15 cellular contexts compared by ENCODE assay signal in genomic region chr16:73289232-73289631, GRCh38.
DNase-seq lines count a peak whose midpoint lies in the region; ATAC-seq and TF ChIP-seq lines count a peak whose summit lies in the region.
"Had no signal": no experiment of that assay in that cellular context is flagged by ENCODE, and none has a peak within 500 bp of the region (broad histone marks: within the 10 kb centered on the region; RNA-seq: fewer than 3 reads in every experiment).

No MANE protein-coding gene starts in this region.

- ATAC-seq in GM18861 (IDR thresholded peaks at IDR 0.05; ENCODE audit: unreplicated experiment) (peak; percentile 80), GM21390 (IDR thresholded peaks at IDR 0.05; ENCODE audit: unreplicated experiment) (peak; percentile 81), HG03025 (IDR thresholded peaks at IDR 0.05; ENCODE audit: low FRiP score, unreplicated experiment) (peak; percentile 79), WTC11 (0 out of 2 replicates have a peak, but pooled peaks have one; percentile 16)
- ATAC-seq in activated CD8-positive, alpha-beta memory T cell treated with anti-CD3 and anti-CD28 coated beads, Interleukin-2, amount 10 ng/mL, durations not matched to agents 7 days and 5 days: no peak
- ATAC-seq: activated CD4-positive, alpha-beta T cell treated with anti-CD3 and anti-CD28 coated beads for 36 hours; upper lobe of right lung had no signal

- no peak for DNase-seq in WTC11 (ENCODE audit: low spot score)
- no peak for DNase-seq in H7
- DNase-seq in DMS153 treated with DMSO at 0.1 percent for 48 hours (lab: John Stamatoyannopoulos, UW; ENCODE audit: unreplicated experiment): no peak
- no peak for DNase-seq in activated CD8-positive, alpha-beta memory T cell treated with anti-CD3 and anti-CD28 coated beads, Interleukin-2, amount 10 ng/mL, durations not matched to agents 7 days and 5 days
- DNase-seq in neural progenitor cell (ENCODE audit: low spot score): no peak
- DNase-seq: activated CD4-positive, alpha-beta T cell treated with anti-CD3 and anti-CD28 coated beads for 36 hours; mammary epithelial cell; NCI-H2171 treated with DMSO at 0.1 percent for 48 hours; upper lobe of right lung had no signal

- H3K4me1 Mint-ChIP-seq in WTC11 (peaks cover 10% of the 10 kb centered on the region; the same call in 1 of the 2 replicates), neural progenitor cell (peaks cover 23% of the 10 kb centered on the region)
- no peaks in the 10 kb centered on the region for H3K4me1 Mint-ChIP-seq in activated CD8-positive, alpha-beta memory T cell treated with anti-CD3 and anti-CD28 coated beads, Interleukin-2, amount 10 ng/mL, durations not matched to agents 7 days and 5 days
- H3K4me1 Mint-ChIP-seq: activated CD4-positive, alpha-beta T cell treated with anti-CD3 and anti-CD28 coated beads for 36 hours; activated naive CD4-positive, alpha-beta T cell treated with anti-CD3 and anti-CD28 coated beads, Interleukin-2, amount 50 U/mL, for 24 hours; CD14-positive monocyte had no signal

- no peaks in the 10 kb centered on the region for H3K36me3 Mint-ChIP-seq in WTC11
- H3K36me3 Mint-ChIP-seq in activated CD8-positive, alpha-beta memory T cell treated with anti-CD3 and anti-CD28 coated beads, Interleukin-2, amount 10 ng/mL, durations not matched to agents 7 days and 5 days: no peaks in the 10 kb centered on the region
- H3K36me3 Mint-ChIP-seq in neural progenitor cell: peaks cover 2% of the 10 kb centered on the region
- H3K36me3 Mint-ChIP-seq: activated naive CD4-positive, alpha-beta T cell treated with anti-CD3 and anti-CD28 coated beads, Interleukin-2, amount 50 U/mL, for 24 hours; CD14-positive monocyte had no signal

- H3K9ac ChIP-seq in neural progenitor cell: no peak overlapping the region

- POLR2A ChIA-PET in WTC11 (lab: Charles Lee): no interaction called here

- H3K79me2 ChIP-seq in neural progenitor cell (ENCODE audit: low read depth): no peaks in the 10 kb centered on the region

- H3K36me3 ChIP-seq in H7 (replicated peaks; ENCODE audit: control insufficient read depth, insufficient read depth, low read length): no peaks in the 10 kb centered on the region
- no peaks in the 10 kb centered on the region for H3K36me3 ChIP-seq in neural progenitor cell
- H3K36me3 ChIP-seq: SJSA1, upper lobe of right lung had no signal

- no peak overlapping the region for H3K27ac ChIP-seq in neural progenitor cell
- H3K27ac ChIP-seq: SJSA1, upper lobe of right lung had no signal

- H4K20me1 ChIP-seq in neural progenitor cell (ENCODE audit: low read depth): no peaks in the 10 kb centered on the region

- H3K4me3 Mint-ChIP-seq in WTC11 (no peak overlapping the region), neural progenitor cell (no peak overlapping the region)
- no peak overlapping the region for H3K4me3 Mint-ChIP-seq in activated CD8-positive, alpha-beta memory T cell treated with anti-CD3 and anti-CD28 coated beads, Interleukin-2, amount 10 ng/mL, durations not matched to agents 7 days and 5 days
- H3K4me3 Mint-ChIP-seq: activated CD4-positive, alpha-beta T cell treated with anti-CD3 and anti-CD28 coated beads for 36 hours; activated naive CD4-positive, alpha-beta T cell treated with anti-CD3 and anti-CD28 coated beads, Interleukin-2, amount 50 U/mL, for 24 hours; CD14-positive monocyte had no signal

- CTCF ChIA-PET in WTC11 (lab: Charles Lee): interaction anchor here (0.5 kb wide), 1 partner anchor 113 kb away, joined by 5 read pairs; no protein-coding TSS in a partner anchor
- CTCF ChIA-PET in activated CD8-positive, alpha-beta memory T cell treated with anti-CD3 and anti-CD28 coated beads, Interleukin-2, amount 10 ng/mL, durations not matched to agents 7 days and 5 days (lab: Charles Lee): no interaction called here

- no peak overlapping the region for H3K4me2 ChIP-seq in neural progenitor cell

- H3K27ac Mint-ChIP-seq in WTC11 (no peak overlapping the region), neural progenitor cell (no peak overlapping the region)
- no peak overlapping the region for H3K27ac Mint-ChIP-seq in activated CD8-positive, alpha-beta memory T cell treated with anti-CD3 and anti-CD28 coated beads, Interleukin-2, amount 10 ng/mL, durations not matched to agents 7 days and 5 days
- H3K27ac Mint-ChIP-seq: activated CD4-positive, alpha-beta T cell treated with anti-CD3 and anti-CD28 coated beads for 36 hours; activated naive CD4-positive, alpha-beta T cell treated with anti-CD3 and anti-CD28 coated beads, Interleukin-2, amount 50 U/mL, for 24 hours had no signal

- H3K9me3 ChIP-seq in neural progenitor cell (ENCODE audit: low read depth): no peaks in the 10 kb centered on the region
- H3K9me3 ChIP-seq: SJSA1, upper lobe of right lung had no signal

- no peak overlapping the region for H3K4me3 ChIP-seq in H7 (ENCODE audit: insufficient read depth, low read depth, low read length)
- H3K4me3 ChIP-seq in neural progenitor cell: no peak overlapping the region
- H3K4me3 ChIP-seq: SJSA1, upper lobe of right lung had no signal

- H3K27me3 ChIP-seq in H7 (ENCODE audit: control insufficient read depth, insufficient read depth, low read length): no peaks in the 10 kb centered on the region
- no peaks in the 10 kb centered on the region for H3K27me3 ChIP-seq in neural progenitor cell
- H3K27me3 ChIP-seq: SJSA1, upper lobe of right lung had no signal

- H2AFZ ChIP-seq in neural progenitor cell (replicated peaks): no peak overlapping the region

- H3K27me3 Mint-ChIP-seq in WTC11 (ENCODE audit: low read depth) (peaks cover 4% of the 10 kb centered on the region; the same call in 1 of the 2 replicates), neural progenitor cell (ENCODE audit: insufficient read depth, low read depth) (peaks cover 8% of the 10 kb centered on the region)
- H3K27me3 Mint-ChIP-seq in activated CD8-positive, alpha-beta memory T cell treated with anti-CD3 and anti-CD28 coated beads, Interleukin-2, amount 10 ng/mL, durations not matched to agents 7 days and 5 days: no peaks in the 10 kb centered on the region
- H3K27me3 Mint-ChIP-seq: activated CD4-positive, alpha-beta T cell treated with anti-CD3 and anti-CD28 coated beads for 36 hours; activated naive CD4-positive, alpha-beta T cell treated with anti-CD3 and anti-CD28 coated beads, Interleukin-2, amount 50 U/mL, for 24 hours had no signal

- TF ChIP-seq CTCF in WTC11 (IDR thresholded peaks at IDR 0.05): no peak
- TF ChIP-seq CTCF in neural progenitor cell (IDR thresholded peaks at IDR 0.05): no peak

- peaks cover 15% of the 10 kb centered on the region for H3K4me1 ChIP-seq in neural progenitor cell
- H3K4me1 ChIP-seq: SJSA1, upper lobe of right lung had no signal

- peaks cover 16% of the 10 kb centered on the region for H3K9me3 Mint-ChIP-seq in WTC11
- no peaks in the 10 kb centered on the region for H3K9me3 Mint-ChIP-seq in activated CD8-positive, alpha-beta memory T cell treated with anti-CD3 and anti-CD28 coated beads, Interleukin-2, amount 10 ng/mL, durations not matched to agents 7 days and 5 days (ENCODE audit: low read depth)
- peaks cover 2% of the 10 kb centered on the region for H3K9me3 Mint-ChIP-seq in neural progenitor cell
- H3K9me3 Mint-ChIP-seq: activated naive CD4-positive, alpha-beta T cell treated with anti-CD3 and anti-CD28 coated beads, Interleukin-2, amount 50 U/mL, for 24 hours had no signal

- no peaks in the 10 kb centered on the region for H3F3A ChIP-seq in neural progenitor cell (ENCODE audit: low read depth)

TF ChIP-seq in WTC11, 78 proteins besides CTCF, POLR2A, EP300 and RAD21:
- TF ChIP-seq AR (CRISPR knock-in tag; IDR thresholded peaks at IDR 0.05): no peak
- TF ChIP-seq SMAD3 (CRISPR knock-in tag; IDR thresholded peaks at IDR 0.05; ENCODE audit: borderline replicate concordance): no peak
- TF ChIP-seq CDX4 (CRISPR knock-in tag; IDR thresholded peaks at IDR 0.05; ENCODE audit: borderline replicate concordance): no peak
- TF ChIP-seq ZNF396 (CRISPR knock-in tag; IDR thresholded peaks at IDR 0.05; ENCODE audit: borderline replicate concordance): no peak
